1 cellular context compared by ENCODE assay signal in the genomic region with DNA sequence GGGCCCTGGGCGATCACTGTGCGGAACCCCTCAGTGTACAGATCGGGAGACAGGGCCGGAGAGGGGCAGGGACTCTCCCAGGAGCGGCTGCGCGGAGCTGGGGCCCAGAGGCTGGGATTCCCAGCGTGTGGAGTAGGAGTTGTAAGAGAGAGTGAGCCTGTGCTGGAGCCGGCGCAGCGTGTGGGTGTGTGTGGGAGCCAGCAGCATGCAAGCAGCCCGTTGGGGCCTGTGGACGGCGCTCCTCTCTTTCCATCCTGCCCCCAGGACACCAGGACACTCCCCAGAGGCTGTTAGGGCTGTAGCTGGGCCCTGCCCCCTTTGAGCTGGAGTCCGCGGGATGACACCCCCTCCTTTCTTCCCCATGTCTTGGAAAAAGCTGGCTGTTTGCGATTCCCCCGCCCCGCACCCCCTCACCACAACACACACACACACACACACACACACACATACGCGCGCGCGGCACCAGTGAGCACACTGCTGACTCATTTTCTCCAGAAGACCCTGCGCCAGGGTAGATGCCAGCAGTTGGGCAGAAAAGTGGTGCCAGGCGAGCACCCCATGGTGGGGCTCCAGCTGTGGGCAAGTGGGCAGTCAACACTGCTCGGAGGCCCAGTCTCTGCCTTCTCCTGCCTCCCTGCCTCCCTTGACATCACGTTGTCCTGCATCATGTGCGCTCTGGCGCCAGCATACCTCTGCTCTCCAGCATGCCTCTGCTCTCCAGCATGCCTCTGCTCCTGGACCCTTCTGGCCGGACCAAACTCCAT.
TF ChIP-seq lines count a peak whose summit lies in the region.

No MANE protein-coding gene starts in this region.

TF ChIP-seq in H1, 55 proteins besides CTCF, POLR2A, EP300 and RAD21:
- TF ChIP-seq CREB1 (IDR thresholded peaks at IDR 0.05) = no peak
- no peak for TF ChIP-seq SP4 (IDR thresholded peaks at IDR 0.05; ENCODE audit: low read length)
- TF ChIP-seq, protein P1, sequence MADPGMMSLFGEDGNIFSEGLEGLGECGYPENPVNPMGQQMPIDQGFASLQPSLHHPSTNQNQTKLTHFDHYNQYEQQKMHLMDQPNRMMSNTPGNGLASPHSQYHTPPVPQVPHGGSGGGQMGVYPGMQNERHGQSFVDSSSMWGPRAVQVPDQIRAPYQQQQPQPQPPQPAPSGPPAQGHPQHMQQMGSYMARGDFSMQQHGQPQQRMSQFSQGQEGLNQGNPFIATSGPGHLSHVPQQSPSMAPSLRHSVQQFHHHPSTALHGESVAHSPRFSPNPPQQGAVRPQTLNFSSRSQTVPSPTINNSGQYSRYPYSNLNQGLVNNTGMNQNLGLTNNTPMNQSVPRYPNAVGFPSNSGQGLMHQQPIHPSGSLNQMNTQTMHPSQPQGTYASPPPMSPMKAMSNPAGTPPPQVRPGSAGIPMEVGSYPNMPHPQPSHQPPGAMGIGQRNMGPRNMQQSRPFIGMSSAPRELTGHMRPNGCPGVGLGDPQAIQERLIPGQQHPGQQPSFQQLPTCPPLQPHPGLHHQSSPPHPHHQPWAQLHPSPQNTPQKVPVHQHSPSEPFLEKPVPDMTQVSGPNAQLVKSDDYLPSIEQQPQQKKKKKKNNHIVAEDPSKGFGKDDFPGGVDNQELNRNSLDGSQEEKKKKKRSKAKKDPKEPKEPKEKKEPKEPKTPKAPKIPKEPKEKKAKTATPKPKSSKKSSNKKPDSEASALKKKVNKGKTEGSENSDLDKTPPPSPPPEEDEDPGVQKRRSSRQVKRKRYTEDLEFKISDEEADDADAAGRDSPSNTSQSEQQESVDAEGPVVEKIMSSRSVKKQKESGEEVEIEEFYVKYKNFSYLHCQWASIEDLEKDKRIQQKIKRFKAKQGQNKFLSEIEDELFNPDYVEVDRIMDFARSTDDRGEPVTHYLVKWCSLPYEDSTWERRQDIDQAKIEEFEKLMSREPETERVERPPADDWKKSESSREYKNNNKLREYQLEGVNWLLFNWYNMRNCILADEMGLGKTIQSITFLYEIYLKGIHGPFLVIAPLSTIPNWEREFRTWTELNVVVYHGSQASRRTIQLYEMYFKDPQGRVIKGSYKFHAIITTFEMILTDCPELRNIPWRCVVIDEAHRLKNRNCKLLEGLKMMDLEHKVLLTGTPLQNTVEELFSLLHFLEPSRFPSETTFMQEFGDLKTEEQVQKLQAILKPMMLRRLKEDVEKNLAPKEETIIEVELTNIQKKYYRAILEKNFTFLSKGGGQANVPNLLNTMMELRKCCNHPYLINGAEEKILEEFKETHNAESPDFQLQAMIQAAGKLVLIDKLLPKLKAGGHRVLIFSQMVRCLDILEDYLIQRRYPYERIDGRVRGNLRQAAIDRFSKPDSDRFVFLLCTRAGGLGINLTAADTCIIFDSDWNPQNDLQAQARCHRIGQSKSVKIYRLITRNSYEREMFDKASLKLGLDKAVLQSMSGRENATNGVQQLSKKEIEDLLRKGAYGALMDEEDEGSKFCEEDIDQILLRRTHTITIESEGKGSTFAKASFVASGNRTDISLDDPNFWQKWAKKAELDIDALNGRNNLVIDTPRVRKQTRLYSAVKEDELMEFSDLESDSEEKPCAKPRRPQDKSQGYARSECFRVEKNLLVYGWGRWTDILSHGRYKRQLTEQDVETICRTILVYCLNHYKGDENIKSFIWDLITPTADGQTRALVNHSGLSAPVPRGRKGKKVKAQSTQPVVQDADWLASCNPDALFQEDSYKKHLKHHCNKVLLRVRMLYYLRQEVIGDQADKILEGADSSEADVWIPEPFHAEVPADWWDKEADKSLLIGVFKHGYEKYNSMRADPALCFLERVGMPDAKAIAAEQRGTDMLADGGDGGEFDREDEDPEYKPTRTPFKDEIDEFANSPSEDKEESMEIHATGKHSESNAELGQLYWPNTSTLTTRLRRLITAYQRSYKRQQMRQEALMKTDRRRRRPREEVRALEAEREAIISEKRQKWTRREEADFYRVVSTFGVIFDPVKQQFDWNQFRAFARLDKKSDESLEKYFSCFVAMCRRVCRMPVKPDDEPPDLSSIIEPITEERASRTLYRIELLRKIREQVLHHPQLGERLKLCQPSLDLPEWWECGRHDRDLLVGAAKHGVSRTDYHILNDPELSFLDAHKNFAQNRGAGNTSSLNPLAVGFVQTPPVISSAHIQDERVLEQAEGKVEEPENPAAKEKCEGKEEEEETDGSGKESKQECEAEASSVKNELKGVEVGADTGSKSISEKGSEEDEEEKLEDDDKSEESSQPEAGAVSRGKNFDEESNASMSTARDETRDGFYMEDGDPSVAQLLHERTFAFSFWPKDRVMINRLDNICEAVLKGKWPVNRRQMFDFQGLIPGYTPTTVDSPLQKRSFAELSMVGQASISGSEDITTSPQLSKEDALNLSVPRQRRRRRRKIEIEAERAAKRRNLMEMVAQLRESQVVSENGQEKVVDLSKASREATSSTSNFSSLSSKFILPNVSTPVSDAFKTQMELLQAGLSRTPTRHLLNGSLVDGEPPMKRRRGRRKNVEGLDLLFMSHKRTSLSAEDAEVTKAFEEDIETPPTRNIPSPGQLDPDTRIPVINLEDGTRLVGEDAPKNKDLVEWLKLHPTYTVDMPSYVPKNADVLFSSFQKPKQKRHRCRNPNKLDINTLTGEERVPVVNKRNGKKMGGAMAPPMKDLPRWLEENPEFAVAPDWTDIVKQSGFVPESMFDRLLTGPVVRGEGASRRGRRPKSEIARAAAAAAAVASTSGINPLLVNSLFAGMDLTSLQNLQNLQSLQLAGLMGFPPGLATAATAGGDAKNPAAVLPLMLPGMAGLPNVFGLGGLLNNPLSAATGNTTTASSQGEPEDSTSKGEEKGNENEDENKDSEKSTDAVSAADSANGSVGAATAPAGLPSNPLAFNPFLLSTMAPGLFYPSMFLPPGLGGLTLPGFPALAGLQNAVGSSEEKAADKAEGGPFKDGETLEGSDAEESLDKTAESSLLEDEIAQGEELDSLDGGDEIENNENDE (IDR thresholded peaks at IDR 0.05; ENCODE audit: insufficient replicate concordance, low read length) = no peak
- no peak for TF ChIP-seq POU5F1 (IDR thresholded peaks at IDR 0.05; ENCODE audit: low read depth, low read length)
- TF ChIP-seq CHD1 (IDR thresholded peaks at IDR 0.05; ENCODE audit: low read depth, low read length) = no peak
- TF ChIP-seq SUZ12 (IDR thresholded peaks at IDR 0.05; ENCODE audit: low read length) = peak; percentile 30; the same call in 1 of the 2 replicates
- TF ChIP-seq SIX5 (IDR thresholded peaks at IDR 0.05; ENCODE audit: low read depth, low read length) = no peak
- TF ChIP-seq CEBPB (IDR thresholded peaks at IDR 0.05; ENCODE audit: low read depth, low read length) = no peak
- 0 out of 4 replicates have a peak, but pooled peaks of 1 of the 2 experiments have one; percentile 12 for TF ChIP-seq SIN3A (conservative IDR thresholded peaks at IDR 0.05 in 1 of 2, IDR thresholded peaks at IDR 0.05 in 1 of 2; ENCODE audit: low read depth in 1 of 2, low read length in 2 of 2)
- TF ChIP-seq MAFK (IDR thresholded peaks at IDR 0.05; ENCODE audit: low read depth, low read length) = no peak
- no peak for TF ChIP-seq SRF (IDR thresholded peaks at IDR 0.05; ENCODE audit: low read depth, low read length)
- TF ChIP-seq TEAD4 (IDR thresholded peaks at IDR 0.05; ENCODE audit: low read depth, low read length) = no peak
- TF ChIP-seq RFX5 (IDR thresholded peaks at IDR 0.05; ENCODE audit: borderline replicate concordance, low read depth, low read length) = no peak
- TF ChIP-seq, protein P2, sequence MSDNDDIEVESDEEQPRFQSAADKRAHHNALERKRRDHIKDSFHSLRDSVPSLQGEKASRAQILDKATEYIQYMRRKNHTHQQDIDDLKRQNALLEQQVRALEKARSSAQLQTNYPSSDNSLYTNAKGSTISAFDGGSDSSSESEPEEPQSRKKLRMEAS (IDR thresholded peaks at IDR 0.05) = 0 out of 2 replicates have a peak, but pooled peaks have one; percentile 11
- no peak for TF ChIP-seq TAF7 (optimal IDR thresholded peaks at IDR 0.05; ENCODE audit: borderline replicate concordance, low read depth, low read length)
- TF ChIP-seq GTF2F1 (IDR thresholded peaks at IDR 0.05; ENCODE audit: borderline replicate concordance, low read depth, low read length) = no peak
- TF ChIP-seq TBP (IDR thresholded peaks at IDR 0.05; ENCODE audit: low read depth, low read length) = no peak
- TF ChIP-seq KDM1A (IDR thresholded peaks at IDR 0.05; ENCODE audit: borderline replicate concordance, low read length) = no peak
- no peak for TF ChIP-seq SP1 (IDR thresholded peaks at IDR 0.05; ENCODE audit: low read depth, low read length)
- TF ChIP-seq EGR1 (IDR thresholded peaks at IDR 0.05; ENCODE audit: borderline replicate concordance, low read depth, low read length) = no peak
- no peak for TF ChIP-seq BCL11A (IDR thresholded peaks at IDR 0.05; ENCODE audit: low read depth in 2 of 2, low read length in 2 of 2)
- TF ChIP-seq, protein P3, sequence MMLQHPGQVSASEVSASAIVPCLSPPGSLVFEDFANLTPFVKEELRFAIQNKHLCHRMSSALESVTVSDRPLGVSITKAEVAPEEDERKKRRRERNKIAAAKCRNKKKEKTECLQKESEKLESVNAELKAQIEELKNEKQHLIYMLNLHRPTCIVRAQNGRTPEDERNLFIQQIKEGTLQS (IDR thresholded peaks at IDR 0.05; ENCODE audit: insufficient read depth, low read depth, low read length) = no peak
- TF ChIP-seq KDM4A (IDR thresholded peaks at IDR 0.05; ENCODE audit: low read depth, low read length, severe bottlenecking) = no peak
- no peak for TF ChIP-seq HDAC6 (IDR thresholded peaks at IDR 0.05; ENCODE audit: low read depth, low read length)
- TF ChIP-seq GABPA (IDR thresholded peaks at IDR 0.05; ENCODE audit: borderline replicate concordance, insufficient read depth, low read length) = 0 out of 2 replicates have a peak, but pooled peaks have one; percentile 16
- TF ChIP-seq CBX5 (IDR thresholded peaks at IDR 0.05; ENCODE audit: low read depth, low read length) = no peak
- TF ChIP-seq ASH2L (IDR thresholded peaks at IDR 0.05; ENCODE audit: low read length) = peak; percentile 58
- TF ChIP-seq CHD2 (IDR thresholded peaks at IDR 0.05; ENCODE audit: low read length) = no peak
- TF ChIP-seq JUN (IDR thresholded peaks at IDR 0.05; ENCODE audit: low read depth, low read length) = no peak
- TF ChIP-seq POLR2AphosphoS5 (IDR thresholded peaks at IDR 0.05; ENCODE audit: low read depth, low read length) = no peak
- TF ChIP-seq CTBP2 (IDR thresholded peaks at IDR 0.05; ENCODE audit: borderline replicate concordance, insufficient read depth, insufficient read length, low read length) = no peak
- TF ChIP-seq RXRA (IDR thresholded peaks at IDR 0.05; ENCODE audit: insufficient read depth, low read depth, low read length) = no peak
